In genomic region chr9:130938652-130939404, GRCh38 we compare ENCODE assay signal across 1 cellular context.
TF ChIP-seq lines count a peak whose summit lies in the region.

FIBCD1 (minus strand) TSS chr9:130939247; CDS start chr9:130938607, 640 bp downstream.

TF ChIP-seq in H1, 55 proteins besides CTCF, POLR2A, EP300 and RAD21 (continued from another document):
- TF ChIP-seq E2F6 (IDR thresholded peaks at IDR 0.05) (no peak; the same call in 1 of the 2 replicates), SIX5 (IDR thresholded peaks at IDR 0.05; ENCODE audit: low read depth, low read length) (no peak), TEAD4 (IDR thresholded peaks at IDR 0.05; ENCODE audit: low read depth, low read length) (no peak), MAFK (IDR thresholded peaks at IDR 0.05; ENCODE audit: low read depth, low read length) (no peak), POLR2AphosphoS5 (IDR thresholded peaks at IDR 0.05; ENCODE audit: low read depth, low read length) (no peak), SP1 (IDR thresholded peaks at IDR 0.05; ENCODE audit: low read depth, low read length) (no peak), TAF7 (optimal IDR thresholded peaks at IDR 0.05; ENCODE audit: borderline replicate concordance, low read depth, low read length) (no peak), ZNF274 (IDR thresholded peaks at IDR 0.05; ENCODE audit: borderline replicate concordance, extremely low read depth, low read length) (no peak), SP4 (IDR thresholded peaks at IDR 0.05; ENCODE audit: low read length) (no peak), SIN3A (conservative IDR thresholded peaks at IDR 0.05 in 1 of 2, IDR thresholded peaks at IDR 0.05 in 1 of 2; ENCODE audit: low read depth in 1 of 2, low read length in 2 of 2) (no peak), NANOG (IDR thresholded peaks at IDR 0.05; ENCODE audit: insufficient read depth, low read depth, low read length, poor library complexity, severe bottlenecking) (no peak), JUN (IDR thresholded peaks at IDR 0.05; ENCODE audit: low read depth, low read length) (no peak), KDM5A (IDR thresholded peaks at IDR 0.05; ENCODE audit: low read length) (no peak), SP2 (IDR thresholded peaks at IDR 0.05; ENCODE audit: low read length) (no peak), ASH2L (IDR thresholded peaks at IDR 0.05; ENCODE audit: low read length) (peak; percentile 49), PHF8 (conservative IDR thresholded peaks at IDR 0.05; ENCODE audit: low read depth, low read length) (no peak; the same call in 1 of the 2 replicates), RXRA (IDR thresholded peaks at IDR 0.05; ENCODE audit: insufficient read depth, low read depth, low read length) (no peak), ATF3 (IDR thresholded peaks at IDR 0.05; ENCODE audit: insufficient read depth, low read depth, low read length) (no peak), EGR1 (IDR thresholded peaks at IDR 0.05; ENCODE audit: borderline replicate concordance, low read depth, low read length) (0 out of 2 replicates have a peak, but pooled peaks have one; percentile 27), RNF2 (IDR thresholded peaks at IDR 0.05; ENCODE audit: borderline replicate concordance, low read depth, low read length, missing control alignments, poor library complexity, severe bottlenecking) (no peak), BACH1 (IDR thresholded peaks at IDR 0.05; ENCODE audit: low read length) (no peak), KDM1A (IDR thresholded peaks at IDR 0.05; ENCODE audit: borderline replicate concordance, low read length) (no peak), SRF (IDR thresholded peaks at IDR 0.05; ENCODE audit: low read depth, low read length) (no peak), POU5F1 (IDR thresholded peaks at IDR 0.05; ENCODE audit: low read depth, low read length) (no peak), CEBPB (IDR thresholded peaks at IDR 0.05; ENCODE audit: low read depth, low read length) (no peak), CHD2 (IDR thresholded peaks at IDR 0.05; ENCODE audit: low read length) (no peak), BCL11A (IDR thresholded peaks at IDR 0.05; ENCODE audit: low read depth in 2 of 2, low read length in 2 of 2) (no peak), TAF1 (IDR thresholded peaks at IDR 0.05; ENCODE audit: low read depth, low read length) (peak; percentile 22; the same call in 1 of the 2 replicates), CHD1 (IDR thresholded peaks at IDR 0.05; ENCODE audit: low read depth, low read length) (no peak), CHD7 (IDR thresholded peaks at IDR 0.05; ENCODE audit: insufficient replicate concordance, low read length) (no peak), RFX5 (IDR thresholded peaks at IDR 0.05; ENCODE audit: borderline replicate concordance, low read depth, low read length) (no peak), TBP (IDR thresholded peaks at IDR 0.05; ENCODE audit: low read depth, low read length) (no peak), BRCA1 (IDR thresholded peaks at IDR 0.05; ENCODE audit: low read depth, low read length) (no peak), USF2 (IDR thresholded peaks at IDR 0.05; ENCODE audit: low read length) (no peak), CBX5 (IDR thresholded peaks at IDR 0.05; ENCODE audit: low read depth, low read length) (no peak), GABPA (IDR thresholded peaks at IDR 0.05; ENCODE audit: borderline replicate concordance, insufficient read depth, low read length) (0 out of 2 replicates have a peak, but pooled peaks have one; percentile 42), TCF12 (IDR thresholded peaks at IDR 0.05; ENCODE audit: low read depth, low read length) (no peak), ATF2 (IDR thresholded peaks at IDR 0.05; ENCODE audit: low read length) (no peak), RBBP5 (IDR thresholded peaks at IDR 0.05; ENCODE audit: borderline replicate concordance, low read depth, low read length) (peak; percentile 82; the same call in 1 of the 2 replicates), EZH2 (IDR thresholded peaks at IDR 0.05; ENCODE audit: low read depth, low read length, severe bottlenecking) (peak; percentile 17), KDM4A (IDR thresholded peaks at IDR 0.05; ENCODE audit: low read depth, low read length, severe bottlenecking) (peak; percentile 86), SUZ12 (IDR thresholded peaks at IDR 0.05; ENCODE audit: low read length) (0 out of 2 replicates have a peak, but pooled peaks have one; percentile 28), JUND (IDR thresholded peaks at IDR 0.05; ENCODE audit: low read length) (no peak), FOSL1 (IDR thresholded peaks at IDR 0.05; ENCODE audit: insufficient read depth, low read depth, low read length) (no peak), SAP30 (IDR thresholded peaks at IDR 0.05; ENCODE audit: insufficient read depth, insufficient replicate concordance, low read length) (no peak), HDAC6 (IDR thresholded peaks at IDR 0.05; ENCODE audit: low read depth, low read length) (no peak), CREB1 (IDR thresholded peaks at IDR 0.05) (no peak), CTBP2 (IDR thresholded peaks at IDR 0.05; ENCODE audit: borderline replicate concordance, insufficient read depth, insufficient read length, low read length) (peak; percentile 73), GTF2F1 (IDR thresholded peaks at IDR 0.05; ENCODE audit: borderline replicate concordance, low read depth, low read length) (no peak), CBX8 (IDR thresholded peaks at IDR 0.05; ENCODE audit: borderline replicate concordance, low read depth, low read length) (no peak), HDAC2 (IDR thresholded peaks at IDR 0.05; ENCODE audit: borderline replicate concordance in 1 of 2, low read depth in 2 of 2, low read length in 2 of 2) (no peak), MAX (IDR thresholded peaks at IDR 0.05) (no peak), SIRT6 (IDR thresholded peaks at IDR 0.05; ENCODE audit: low read length) (no peak), YY1 (IDR thresholded peaks at IDR 0.05; ENCODE audit: low read depth, low read length) (peak; percentile 37; the same call in 1 of the 2 replicates)
